Comparison of ENCODE assay signal across 7 cellular contexts in the genomic region with DNA sequence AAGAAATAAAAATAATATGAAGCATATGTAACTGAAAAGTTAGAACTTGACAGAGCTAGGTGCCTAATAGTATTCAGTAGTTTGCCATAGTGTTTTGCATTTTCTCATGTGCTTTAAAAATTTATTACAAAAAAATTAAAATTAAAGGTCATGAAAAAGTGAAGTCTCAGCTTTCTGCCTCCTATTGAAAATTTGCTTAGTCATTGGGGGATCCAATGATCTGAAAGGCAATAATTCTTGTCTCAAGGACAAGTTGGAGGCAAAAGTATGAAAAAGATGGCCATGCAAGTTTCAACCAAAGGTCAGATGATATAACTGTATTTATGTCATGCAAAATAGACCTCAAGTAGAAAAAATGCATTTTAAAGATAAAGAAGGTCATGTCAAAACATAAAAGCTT.
"Had no signal": no experiment of that assay in that cellular context is flagged by ENCODE, and none has a peak within 500 bp of the region (broad histone marks: within the 10 kb centered on the region; RNA-seq: fewer than 3 reads in every experiment).

No MANE protein-coding gene starts in this region.

- DNase-seq: Karpas-422, Kasumi-1, KBM-7, KG1 had no signal

- H3K9ac ChIP-seq: KMS-11 had no signal

- H3K4me2 ChIP-seq: KMS-11 had no signal

- H3K27ac ChIP-seq: HL-60, KMS-11 had no signal

- FAIRE-seq: HTR-8/SVneo had no signal
